1 cellular context compared by ENCODE assay signal in genomic region chr11:47714554-47715081, GRCh38.
TF ChIP-seq lines count a peak whose summit lies in the region.

No MANE protein-coding gene starts in this region.

TF ChIP-seq in HepG2, 621 proteins besides CTCF, POLR2A, EP300 and RAD21 (continues in another document):
- TF ChIP-seq ZMYM3 (CRISPR knock-in tag; IDR thresholded peaks at IDR 0.05) (no peak), ATF3 (CRISPR knock-in tag; IDR thresholded peaks at IDR 0.05) (no peak), ZNF234 (CRISPR knock-in tag; conservative IDR thresholded peaks at IDR 0.05) (no peak), CEBPB (IDR thresholded peaks at IDR 0.05; ENCODE audit: borderline replicate concordance, low read depth, low read length) (peak; percentile 62), STAT6 (CRISPR knock-in tag; IDR thresholded peaks at IDR 0.05; ENCODE audit: borderline replicate concordance) (no peak), FOXJ3 (CRISPR knock-in tag; IDR thresholded peaks at IDR 0.05; ENCODE audit: borderline replicate concordance) (no peak), ZNF784 (CRISPR knock-in tag; IDR thresholded peaks at IDR 0.05; ENCODE audit: borderline replicate concordance) (peak; percentile 62; the same call in 1 of the 2 replicates), NR2F6 (IDR thresholded peaks at IDR 0.05) (no peak), NR2F6 (CRISPR knock-in tag; IDR thresholded peaks at IDR 0.05) (no peak), PTBP1 (IDR thresholded peaks at IDR 0.05; ENCODE audit: low read depth, low read length, poor library complexity, severe bottlenecking) (no peak), ATF7-NPFF (CRISPR knock-in tag; IDR thresholded peaks at IDR 0.05; ENCODE audit: low read depth) (no peak), ZNF12 (CRISPR knock-in tag; IDR thresholded peaks at IDR 0.05) (0 out of 2 replicates have a peak, but pooled peaks have one; percentile 0), ZMAT3 (CRISPR knock-in tag; conservative IDR thresholded peaks at IDR 0.05) (0 out of 2 replicates have a peak, but pooled peaks have one; percentile 23), ZNF564 (CRISPR knock-in tag; IDR thresholded peaks at IDR 0.05) (0 out of 2 replicates have a peak, but pooled peaks have one; percentile 5), MBD4 (IDR thresholded peaks at IDR 0.05; ENCODE audit: borderline replicate concordance, low read length) (no peak), RBFOX2 (IDR thresholded peaks at IDR 0.05; ENCODE audit: low read depth, low read length) (no peak), ATF2 (CRISPR knock-in tag; IDR thresholded peaks at IDR 0.05) (no peak), PHF21A (CRISPR knock-in tag; IDR thresholded peaks at IDR 0.05) (no peak), ARNTL (CRISPR knock-in tag; IDR thresholded peaks at IDR 0.05) (0 out of 2 replicates have a peak, but pooled peaks have one; percentile 43), EED (CRISPR knock-in tag; IDR thresholded peaks at IDR 0.05) (0 out of 2 replicates have a peak, but pooled peaks have one; percentile 20), TIGD3 (CRISPR knock-in tag; IDR thresholded peaks at IDR 0.05; ENCODE audit: borderline replicate concordance) (no peak), SRSF1 (optimal IDR thresholded peaks at IDR 0.05; ENCODE audit: low read depth, low read length) (peak; percentile 25), ZBTB4 (CRISPR knock-in tag; IDR thresholded peaks at IDR 0.05; ENCODE audit: borderline replicate concordance) (no peak), ZNF460 (CRISPR knock-in tag; IDR thresholded peaks at IDR 0.05; ENCODE audit: borderline replicate concordance) (no peak), CAMTA2 (CRISPR knock-in tag; IDR thresholded peaks at IDR 0.05; ENCODE audit: borderline replicate concordance) (no peak), NONO (IDR thresholded peaks at IDR 0.05) (no peak), NONO (CRISPR knock-in tag; conservative IDR thresholded peaks at IDR 0.05) (0 out of 2 replicates have a peak, but pooled peaks have one; percentile 10), ZNF142 (CRISPR knock-in tag; IDR thresholded peaks at IDR 0.05) (no peak), ZNF775 (CRISPR knock-in tag; IDR thresholded peaks at IDR 0.05; ENCODE audit: borderline replicate concordance) (no peak), ZNF512B (CRISPR knock-in tag; IDR thresholded peaks at IDR 0.05; ENCODE audit: borderline replicate concordance) (no peak), HES4 (CRISPR knock-in tag; IDR thresholded peaks at IDR 0.05; ENCODE audit: borderline replicate concordance) (no peak), NCOR1 (IDR thresholded peaks at IDR 0.05; ENCODE audit: borderline replicate concordance, low read length) (no peak), CEBPG (CRISPR knock-in tag; IDR thresholded peaks at IDR 0.05) (peak; percentile 29; the same call in 1 of the 2 replicates), TCF7L2 (IDR thresholded peaks at IDR 0.05; ENCODE audit: low read depth, low read length) (no peak)
